37 cellular contexts compared by ENCODE assay signal in genomic region chr3:140748171-140748570, GRCh38.
"Had no signal": no experiment of that assay in that cellular context is flagged by ENCODE, and none has a peak within 500 bp of the region (broad histone marks: within the 10 kb centered on the region; RNA-seq: fewer than 3 reads in every experiment).

No MANE protein-coding gene starts in this region.

- H3K9me3 Mint-ChIP-seq: activated B cell treated with CpG ODN at 0.5 μM for 24 hours; activated CD4-positive, alpha-beta memory T cell treated with anti-CD3 and anti-CD28 coated beads for 36 hours; activated CD4-positive, alpha-beta T cell treated with anti-CD3 and anti-CD28 coated beads, Interleukin-2, amount 10 ng/mL, durations not matched to agents 24 days and 14 days; activated CD8-positive, alpha-beta T cell treated with anti-CD3 and anti-CD28 coated beads for 36 hours; activated naive CD4-positive, alpha-beta T cell treated with anti-CD3 and anti-CD28 coated beads for 36 hours; activated naive CD8-positive, alpha-beta T cell treated with anti-CD3 and anti-CD28 coated beads for 36 hours; activated T-cell treated with anti-CD3 and anti-CD28 coated beads, Interleukin-2, amount 50 U/mL, for 4 hours; activated T-cell treated with anti-CD3 and anti-CD28 coated beads, Interleukin-2, amount 50 U/mL, for 72 hours; activated T-helper 1 cell treated with anti-CD3 and anti-CD28 coated beads, Interleukin-12 subunit alpha, Interleukin-12 subunit beta, Interleukin-2, Interleukin-4 antibody, amounts not matched to agents 30 ng/mL and 10 ng/mL and 1 ng/mL, durations not matched to agents 14 hours and 24 hours and 36 hours; T-cell had no signal

- H3K27me3 ChIP-seq: adrenal gland, body of pancreas, brain microvascular endothelial cell had no signal

- H3K27ac ChIP-seq: adrenal gland, body of pancreas, brain microvascular endothelial cell, breast epithelium, cardiac muscle cell, VCaP had no signal

- H3K4me3 ChIP-seq: adrenal gland, body of pancreas, breast epithelium, cardiac muscle cell had no signal

- H3K4me3 Mint-ChIP-seq: activated B cell treated with CpG ODN at 0.5 μM for 24 hours; activated CD4-positive, alpha-beta memory T cell treated with anti-CD3 and anti-CD28 coated beads for 36 hours; activated CD4-positive, alpha-beta T cell treated with anti-CD3 and anti-CD28 coated beads, Interleukin-2, amount 10 ng/mL, durations not matched to agents 24 days and 14 days; activated CD8-positive, alpha-beta T cell treated with anti-CD3 and anti-CD28 coated beads for 36 hours; activated naive CD4-positive, alpha-beta T cell treated with anti-CD3 and anti-CD28 coated beads for 36 hours; activated naive CD8-positive, alpha-beta T cell treated with anti-CD3 and anti-CD28 coated beads for 36 hours; activated T-cell treated with anti-CD3 and anti-CD28 coated beads, Interleukin-2, amount 50 U/mL, for 4 hours; activated T-cell treated with anti-CD3 and anti-CD28 coated beads, Interleukin-2, amount 50 U/mL, for 72 hours; activated T-helper 1 cell treated with anti-CD3 and anti-CD28 coated beads, Interleukin-12 subunit alpha, Interleukin-12 subunit beta, Interleukin-2, Interleukin-4 antibody, amounts not matched to agents 30 ng/mL and 10 ng/mL and 1 ng/mL, durations not matched to agents 14 hours and 24 hours and 36 hours; activated T-helper 17 cell treated with anti-CD3 and anti-CD28 coated beads, Interleukin-2, amount 50 U/mL, for 72 hours; central memory CD8-positive, alpha-beta T cell; T-cell; T-helper 17 cell had no signal

- H3K36me3 Mint-ChIP-seq: activated CD4-positive, alpha-beta memory T cell treated with anti-CD3 and anti-CD28 coated beads for 36 hours; activated naive CD4-positive, alpha-beta T cell treated with anti-CD3 and anti-CD28 coated beads, Interleukin-2, amount 50 U/mL, for 72 hours; activated naive CD8-positive, alpha-beta T cell treated with anti-CD3 and anti-CD28 coated beads for 36 hours; T-cell had no signal

- ATAC-seq: activated CD8-positive, alpha-beta T cell treated with anti-CD3 and anti-CD28 coated beads for 36 hours; activated naive CD4-positive, alpha-beta T cell treated with anti-CD3 and anti-CD28 coated beads, Interleukin-2, amount 50 U/mL, for 72 hours; activated T-cell treated with anti-CD3 and anti-CD28 coated beads, Interleukin-2, amount 50 U/mL, for 4 hours; activated T-cell treated with anti-CD3 and anti-CD28 coated beads, Interleukin-2, amount 50 U/mL, for 72 hours; activated T-helper 17 cell treated with anti-CD3 and anti-CD28 coated beads, Interleukin-2, amount 50 U/mL, for 72 hours; body of pancreas; T-cell; T-helper 17 cell had no signal

- H3K27ac Mint-ChIP-seq: activated B cell treated with CpG ODN at 0.5 μM for 24 hours; activated CD4-positive, alpha-beta memory T cell treated with anti-CD3 and anti-CD28 coated beads for 36 hours; activated CD4-positive, alpha-beta T cell treated with anti-CD3 and anti-CD28 coated beads, Interleukin-2, amount 10 ng/mL, durations not matched to agents 24 days and 14 days; activated CD8-positive, alpha-beta T cell treated with anti-CD3 and anti-CD28 coated beads for 36 hours; activated naive CD4-positive, alpha-beta T cell treated with anti-CD3 and anti-CD28 coated beads for 36 hours; activated naive CD4-positive, alpha-beta T cell treated with anti-CD3 and anti-CD28 coated beads, Interleukin-2, amount 50 U/mL, for 72 hours; activated naive CD8-positive, alpha-beta T cell treated with anti-CD3 and anti-CD28 coated beads for 36 hours; activated T-cell treated with anti-CD3 and anti-CD28 coated beads, Interleukin-2, amount 50 U/mL, for 72 hours; activated T-helper 1 cell treated with anti-CD3 and anti-CD28 coated beads, Interleukin-12 subunit alpha, Interleukin-12 subunit beta, Interleukin-2, Interleukin-4 antibody, amounts not matched to agents 30 ng/mL and 10 ng/mL and 1 ng/mL, durations not matched to agents 14 hours and 24 hours and 36 hours; activated T-helper 17 cell treated with anti-CD3 and anti-CD28 coated beads, Interleukin-2, amount 50 U/mL, for 72 hours; T-cell; T-helper 17 cell had no signal

- DNase-seq: activated B cell treated with CpG ODN at 0.5 μM for 24 hours; activated CD4-positive, alpha-beta memory T cell treated with anti-CD3 and anti-CD28 coated beads for 36 hours; activated CD4-positive, alpha-beta T cell treated with anti-CD3 and anti-CD28 coated beads for 4 hours; activated CD4-positive, alpha-beta T cell treated with anti-CD3 and anti-CD28 coated beads, Interleukin-2, amount 10 ng/mL, durations not matched to agents 24 days and 14 days; activated CD4-positive, alpha-beta T cell treated with anti-CD3 and anti-CD28 coated beads, Interleukin-2, amount 50 U/mL, for 1 hour; activated CD4-positive, alpha-beta T cell treated with anti-CD3 and anti-CD28 coated beads, Interleukin-2, amount 50 U/mL, for 4 hours; activated CD4-positive, CD25-positive, alpha-beta regulatory T cell treated with anti-CD3 and anti-CD28 coated beads, Interleukin-2, amount 50 U/mL, for 72 hours; activated CD8-positive, alpha-beta memory T cell treated with anti-CD3 and anti-CD28 coated beads, Interleukin-2, amount 50 U/mL, for 4 hours; activated CD8-positive, alpha-beta T cell treated with anti-CD3 and anti-CD28 coated beads for 36 hours; activated effector memory CD4-positive, alpha-beta T cell treated with anti-CD3 and anti-CD28 coated beads, Interleukin-2, amount 50 U/mL, for 16 hours; activated gamma-delta T cell treated with Interleukin-2 at 50 U/mL for 16 hours; activated naive CD4-positive, alpha-beta T cell; activated naive CD4-positive, alpha-beta T cell treated with anti-CD3 and anti-CD28 coated beads for 36 hours; activated naive CD4-positive, alpha-beta T cell treated with anti-CD3 and anti-CD28 coated beads, Interleukin-2, amount 50 U/mL, for 16 hours; activated naive CD8-positive, alpha-beta T cell treated with anti-CD3 and anti-CD28 coated beads for 36 hours; activated T-cell treated with anti-CD3 and anti-CD28 coated beads for 4 hours; activated T-cell treated with anti-CD3 and anti-CD28 coated beads, Interleukin-2, amount 50 U/mL, for 1 hour; activated T-cell treated with anti-CD3 and anti-CD28 coated beads, Interleukin-2, amount 50 U/mL, for 4 hours; activated T-cell treated with anti-CD3 and anti-CD28 coated beads, Interleukin-2, amount 50 U/mL, for 72 hours; adrenal gland; amniotic stem cell; aorta; body of pancreas; brain microvascular endothelial cell; cerebellar nuclear complex; T-cell; T-helper 17 cell; T1000 had no signal

- H3K4me1 Mint-ChIP-seq: activated B cell treated with CpG ODN at 0.5 μM for 24 hours; activated CD4-positive, alpha-beta T cell treated with anti-CD3 and anti-CD28 coated beads, Interleukin-2, amount 10 ng/mL, durations not matched to agents 24 days and 14 days; activated naive CD8-positive, alpha-beta T cell treated with anti-CD3 and anti-CD28 coated beads for 36 hours; activated T-helper 17 cell treated with anti-CD3 and anti-CD28 coated beads, Interleukin-2, amount 50 U/mL, for 72 hours; central memory CD8-positive, alpha-beta T cell; T-cell; T-helper 17 cell had no signal

- FAIRE-seq: astrocyte, TTC549 had no signal

- H3K9me3 ChIP-seq: adrenal gland, body of pancreas, breast epithelium had no signal

- H3K4me1 ChIP-seq: adrenal gland, body of pancreas, breast epithelium had no signal

- H3K36me3 ChIP-seq: adrenal gland, brain microvascular endothelial cell, breast epithelium, cardiac muscle cell had no signal
